In the genomic region with DNA sequence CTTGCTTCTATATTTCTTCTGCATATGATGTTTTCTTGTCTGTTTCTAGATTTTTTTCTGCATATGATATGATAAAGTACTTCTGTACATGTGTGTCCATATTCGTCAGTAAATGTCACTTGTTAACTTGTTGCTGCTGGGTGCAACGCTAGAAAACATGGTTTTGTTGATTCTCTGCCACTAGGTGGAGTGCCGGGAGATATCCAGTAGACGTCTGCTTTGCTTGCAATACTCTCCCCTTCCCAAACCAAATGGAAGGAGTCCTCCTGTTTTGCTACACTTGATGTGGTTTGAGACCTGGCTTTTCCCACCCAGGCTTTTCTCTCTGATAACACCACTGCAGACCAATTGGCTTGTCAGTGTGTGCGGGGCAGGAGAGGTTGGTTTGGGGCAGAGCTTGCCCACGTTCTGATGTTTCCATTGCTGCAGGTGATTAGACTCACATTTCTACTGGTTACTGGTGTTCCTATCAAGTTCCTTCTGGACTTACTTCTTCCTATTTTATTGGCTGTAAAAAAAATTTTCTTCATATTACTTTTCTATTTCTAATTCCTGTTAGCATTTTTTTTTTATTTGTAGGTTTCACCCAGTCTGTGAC, we compare ENCODE assay signal across 8 cellular contexts.
DNase-seq lines count a peak whose midpoint lies in the region; ATAC-seq and TF ChIP-seq lines count a peak whose summit lies in the region.

No MANE protein-coding gene starts in this region.

- no peaks in the 10 kb centered on the region for H3K27me3 ChIP-seq in hepatocyte

- H3K4me2 ChIP-seq in hepatocyte, result peak overlapping the region; percentile 7

- no peaks in the 10 kb centered on the region for H4K20me1 ChIP-seq in hepatocyte (ENCODE audit: insufficient read depth, poor library complexity, severe bottlenecking)

- no peak for ATAC-seq in HG03280 (IDR thresholded peaks at IDR 0.05; ENCODE audit: unreplicated experiment)

- H3K79me2 ChIP-seq in hepatocyte, result no peaks in the 10 kb centered on the region

- no peaks in the 10 kb centered on the region for H3K4me1 ChIP-seq in hepatocyte (ENCODE audit: insufficient read depth)

- intact Hi-C loops in lower leg skin (cut with DNase I; ENCODE audit: low total_unique reads), result no loop called here

- H3K4me3 ChIP-seq in Jurkat, Clone E6-1 (ENCODE audit: low read length), result no peak overlapping the region
- H3K4me3 ChIP-seq in hepatocyte (no peak overlapping the region), lower leg skin (ENCODE audit: low read depth, poor library complexity, severe bottlenecking) (no peak overlapping the region)

- TF ChIP-seq CTCF in hepatocyte (IDR thresholded peaks at IDR 0.05; ENCODE audit: poor library complexity) (peak; percentile 68), lower leg skin (IDR thresholded peaks at IDR 0.05) (no peak)

- DNase-seq in NCI-H146 (lab: John Stamatoyannopoulos, UW) (peak; percentile 15), NCI-H146 treated with DMSO at 0.1 percent for 48 hours (lab: John Stamatoyannopoulos, UW; ENCODE audit: unreplicated experiment) (no peak), SK-MEL-5 (ENCODE audit: low read depth, low spot score) (peak; percentile 89), hepatocyte (ENCODE audit: low spot score) (peak; percentile 69), NCI-H1436 (lab: John Stamatoyannopoulos, UW) (no peak), lower leg skin (ENCODE audit: low spot score in 2 of 2) (no peak)
- peak; percentile 58 for DNase-seq in Jurkat, Clone E6-1 (ENCODE audit: low read depth, low spot score)

- H2AFZ ChIP-seq in hepatocyte, result no peak overlapping the region

- H3K9me3 ChIP-seq in hepatocyte (ENCODE audit: low read depth), result no peaks in the 10 kb centered on the region

- WGBS in hepatocyte (ENCODE audit: low lambda C conversion rate, missing lambda C conversion rate), result 29% methylated on average over 6 of the region's 6 CpGs
- 25 to 34% methylated on average over 6 of the region's 6 CpGs for WGBS in lower leg skin, 2 donors

- no peak overlapping the region for H3K27ac ChIP-seq in hepatocyte

- H3K9me2 ChIP-seq in hepatocyte (replicated peaks; ENCODE audit: insufficient read depth), result no peaks in the 10 kb centered on the region

- in situ Hi-C loops in SK-MEL-5 (cut with HindIII; ENCODE audit: low pct_unique_long_range_greater_than_20kb, low sequenced_read_pairs), result no loop called here

- H3K36me3 ChIP-seq in hepatocyte (replicated peaks; ENCODE audit: insufficient read depth, low read depth), result no peaks in the 10 kb centered on the region

- TF ChIP-seq POLR2A in lower leg skin (IDR thresholded peaks at IDR 0.05), result no peak

Comparison
In these comparisons a context has a peak if more than half of its experiments do, and no peak if none do; other contexts are left out.
1. DNase-seq: peak in NCI-H146 (single experiment), Jurkat, Clone E6-1 (single experiment), SK-MEL-5 (single experiment) and hepatocyte (single experiment); none in NCI-H146 treated with DMSO at 0.1 percent for 48 hours (single experiment), NCI-H1436 (single experiment) and lower leg skin (0 of 2).